13 cellular contexts compared by ENCODE assay signal in the genomic region with DNA sequence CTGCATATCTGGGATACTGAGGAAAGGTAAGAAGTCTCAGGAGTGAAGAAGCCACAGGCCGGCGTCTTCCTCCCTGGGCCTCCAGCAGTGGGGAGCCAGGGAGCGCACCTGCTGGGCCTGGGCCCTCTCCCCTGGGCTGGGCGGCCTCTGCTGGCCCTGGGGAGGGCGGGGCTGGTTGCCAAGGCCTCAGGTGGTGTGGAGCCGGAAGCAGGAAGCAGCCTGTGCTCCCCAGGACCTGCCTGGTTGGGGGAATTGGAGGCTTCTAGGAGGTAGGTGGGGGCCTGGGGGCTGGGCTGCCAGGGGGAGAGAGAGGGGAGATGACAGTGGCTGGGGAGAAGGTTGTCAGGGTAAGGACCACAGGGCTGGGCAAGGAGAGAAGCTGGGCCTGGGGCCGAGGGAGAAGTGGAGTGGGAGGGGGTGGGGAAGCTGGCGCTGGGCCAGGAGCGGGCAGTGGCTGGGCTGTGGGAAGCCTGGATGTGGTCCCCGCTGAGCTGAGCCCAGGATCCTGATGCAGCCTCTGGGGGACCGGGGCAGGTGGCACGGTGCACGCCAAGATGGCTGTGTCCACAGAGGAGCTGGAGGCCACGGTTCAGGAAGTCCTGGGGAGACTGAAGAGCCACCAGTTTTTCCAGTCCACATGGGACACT. TPM values are rescaled to one million over a fixed set of nuclear protein-coding genes. Genes with fewer than 3 reads are reported as not detected.
DNase-seq lines count a peak whose midpoint lies in the region; ATAC-seq and TF ChIP-seq lines count a peak whose summit lies in the region.
"Had no signal": no experiment of that assay in that cellular context is flagged by ENCODE, and none has a peak within 500 bp of the region (broad histone marks: within the 10 kb centered on the region; RNA-seq: fewer than 3 reads in every experiment).

A gene with protein sequence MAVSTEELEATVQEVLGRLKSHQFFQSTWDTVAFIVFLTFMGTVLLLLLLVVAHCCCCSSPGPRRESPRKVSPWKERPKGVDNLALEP (plus strand): TSS at position 189 of the 647 bp plus-strand sequence. CDS start 366 bp downstream, at position 555.

- ATAC-seq in left lobe of liver, result peak; percentile 10
- no peak for ATAC-seq in GM19397 (IDR thresholded peaks at IDR 0.05; ENCODE audit: unreplicated experiment)

- peak; percentile 64 for DNase-seq in BE2C
- peak; percentile 57 for DNase-seq in NCI-H1092 (lab: John Stamatoyannopoulos, UW)
- DNase-seq in PC-9, result peak; percentile 67 to 85
- DNase-seq in left lobe of liver (ENCODE audit: low spot score), result no peak
- no peak for DNase-seq in right atrium auricular region (ENCODE audit: low spot score)
- no peak for DNase-seq in AML-193 (lab: John Stamatoyannopoulos, UW)
- DNase-seq in progenitor cell of endocrine pancreas (ENCODE audit: low spot score, unreplicated experiment), result no peak
- DNase-seq: activated naive CD8-positive, alpha-beta T cell treated with anti-CD3 and anti-CD28 coated beads for 36 hours; uterus had no signal

- H3K4me1 Mint-ChIP-seq in progenitor cell of endocrine pancreas (ENCODE audit: low read depth), result no peaks in the 10 kb centered on the region
- H3K4me1 Mint-ChIP-seq: activated naive CD8-positive, alpha-beta T cell treated with anti-CD3 and anti-CD28 coated beads for 36 hours; neural crest cell had no signal

- peaks cover 2% of the 10 kb centered on the region for H3K36me3 Mint-ChIP-seq in progenitor cell of endocrine pancreas (ENCODE audit: insufficient read depth)
- H3K36me3 Mint-ChIP-seq: activated naive CD8-positive, alpha-beta T cell treated with anti-CD3 and anti-CD28 coated beads for 36 hours had no signal

- H3K27me3 ChIP-seq in BE2C (no peaks in the 10 kb centered on the region), PC-9 (ENCODE audit: insufficient read depth, low read depth) (no peaks in the 10 kb centered on the region), right atrium auricular region (no peaks in the 10 kb centered on the region)
- H3K27me3 ChIP-seq: uterus had no signal

- intact Hi-C loops in PC-9 (cut with micrococcal nuclease; ENCODE audit: unreplicated experiment), result loop anchor here (1.0 kb wide), 1 partner anchor 27 kb away; no protein-coding TSS in a partner anchor

- H3K27me3 Mint-ChIP-seq in progenitor cell of endocrine pancreas, result no peaks in the 10 kb centered on the region
- H3K27me3 Mint-ChIP-seq: activated naive CD8-positive, alpha-beta T cell treated with anti-CD3 and anti-CD28 coated beads for 36 hours had no signal

- H2AFZ ChIP-seq in PC-9, result peak within 1 kb of the TSS; percentile 82

- H3K9me3 ChIP-seq in BE2C (no peaks in the 10 kb centered on the region), PC-9 (ENCODE audit: insufficient read depth, low read depth) (no peaks in the 10 kb centered on the region), right atrium auricular region (no peaks in the 10 kb centered on the region)
- H3K9me3 ChIP-seq: uterus had no signal

- POLR2A ChIA-PET in PC-9 (lab: Charles Lee; ENCODE audit: unreplicated experiment), result interaction anchor here (0.6 to 0.7 kb wide), 2 partner anchors 23 to 289 kb away, joined by 3 to 11 read pairs; no protein-coding TSS in a partner anchor

- H4K20me1 ChIP-seq in PC-9 (ENCODE audit: insufficient read depth), result no peaks in the 10 kb centered on the region

- TF ChIP-seq CTCF in BE2C (IDR thresholded peaks at IDR 0.05; ENCODE audit: low read depth, low read length), result no peak
- no peak for TF ChIP-seq CTCF in PC-9 (conservative IDR thresholded peaks at IDR 0.05)
- no peak for TF ChIP-seq CTCF in right atrium auricular region (IDR thresholded peaks at IDR 0.05)
- no peak for TF ChIP-seq CTCF in progenitor cell of endocrine pancreas (IDR thresholded peaks at IDR 0.05; ENCODE audit: unreplicated experiment)

- peaks cover 22% of the 10 kb centered on the region; the same call in 1 of the 2 replicates for H3F3A ChIP-seq in PC-9 (ENCODE audit: insufficient read depth, low read depth)

- no TSS peak for BruUV-seq in PC-9 (replicated peaks; lab: Mats Ljungman, UMichigan)

- H3K36me3 ChIP-seq in BE2C (peaks cover 5% of the 10 kb centered on the region), PC-9 (ENCODE audit: low read depth) (no peaks in the 10 kb centered on the region; the same call in 1 of the 2 replicates), right atrium auricular region (peaks cover 8% of the 10 kb centered on the region)
- H3K36me3 ChIP-seq: uterus had no signal

- H3K9me2 ChIP-seq in PC-9 (ENCODE audit: insufficient read depth), result no peaks in the 10 kb centered on the region

- H3K4me3 Mint-ChIP-seq in progenitor cell of endocrine pancreas (ENCODE audit: low read depth), result no peak within 1 kb of the TSS
- H3K4me3 Mint-ChIP-seq: activated naive CD8-positive, alpha-beta T cell treated with anti-CD3 and anti-CD28 coated beads for 36 hours; neural crest cell had no signal

- H3K4me1 ChIP-seq in BE2C (peaks cover 5% of the 10 kb centered on the region), PC-9 (replicated peaks; ENCODE audit: insufficient read depth) (peaks cover 24% of the 10 kb centered on the region), right atrium auricular region (peaks cover 0 to 3% of the 10 kb centered on the region in 2 donors)
- H3K4me1 ChIP-seq: uterus had no signal

- H3K27ac ChIP-seq in PC-9 (peak within 1 kb of the TSS; percentile 56), right atrium auricular region (no peak within 1 kb of the TSS)
- H3K27ac ChIP-seq: uterus had no signal

- H3K4me3 ChIP-seq in BE2C (ENCODE audit: low read depth, low read length) (no peak within 1 kb of the TSS), PC-9 (peak within 1 kb of the TSS; percentile 91), right atrium auricular region (no peak within 1 kb of the TSS)
- H3K4me3 ChIP-seq: uterus had no signal

- peak within 1 kb of the TSS; percentile 96 for H3K4me2 ChIP-seq in PC-9

- H3K27ac Mint-ChIP-seq in progenitor cell of endocrine pancreas, result no peak within 1 kb of the TSS
- H3K27ac Mint-ChIP-seq: activated naive CD8-positive, alpha-beta T cell treated with anti-CD3 and anti-CD28 coated beads for 36 hours had no signal

- peaks cover 25% of the 10 kb centered on the region for H3K79me2 ChIP-seq in PC-9 (ENCODE audit: low read depth)

- no peaks in the 10 kb centered on the region for H3K9me3 Mint-ChIP-seq in progenitor cell of endocrine pancreas (ENCODE audit: low read depth)
- H3K9me3 Mint-ChIP-seq: activated naive CD8-positive, alpha-beta T cell treated with anti-CD3 and anti-CD28 coated beads for 36 hours; neural crest cell had no signal

- CTCF ChIA-PET in PC-9 (lab: Charles Lee), result no interaction called here

RNA-seq across cellular contexts. Expression of the gene that starts here (rescaled TPM):
- polyA plus RNA-seq in BE2C (2012; ENCODE audit: insufficient read depth, insufficient read length, low read depth), result 5.6 TPM
- 134 and 182 TPM in 2 replicates for total RNA-seq in PC-9 (2021)
- 0.60 TPM for total RNA-seq in left lobe of liver
- not detected for total RNA-seq in right atrium auricular region
- total RNA-seq in progenitor cell of endocrine pancreas, result not detected in 2 replicates
- total RNA-seq: activated naive CD8-positive, alpha-beta T cell treated with anti-CD3 and anti-CD28 coated beads for 36 hours; G401; M059J; neural crest cell had no signal

Comparison
In these comparisons a context has a peak if more than half of its experiments do, and no peak if none do; other contexts are left out.
1. RNA of the gene that starts here (total RNA-seq): 134 to 182 TPM in PC-9; 0.60 TPM in left lobe of liver (single experiment), not detected in right atrium auricular region and not detected in progenitor cell of endocrine pancreas; every median in the first group is over 10 times any median in the second.
2. Peak in ATAC-seq in left lobe of liver; RNA of the gene not detected or under 1 TPM.
3. DNase-seq: peak in BE2C (single experiment), NCI-H1092 (single experiment) and PC-9 (2 of 2); none in left lobe of liver (single experiment), right atrium auricular region (single experiment), AML-193 (0 of 2) and progenitor cell of endocrine pancreas (single experiment).